ENCODE assay signal across 1 cellular context in the genomic region with DNA sequence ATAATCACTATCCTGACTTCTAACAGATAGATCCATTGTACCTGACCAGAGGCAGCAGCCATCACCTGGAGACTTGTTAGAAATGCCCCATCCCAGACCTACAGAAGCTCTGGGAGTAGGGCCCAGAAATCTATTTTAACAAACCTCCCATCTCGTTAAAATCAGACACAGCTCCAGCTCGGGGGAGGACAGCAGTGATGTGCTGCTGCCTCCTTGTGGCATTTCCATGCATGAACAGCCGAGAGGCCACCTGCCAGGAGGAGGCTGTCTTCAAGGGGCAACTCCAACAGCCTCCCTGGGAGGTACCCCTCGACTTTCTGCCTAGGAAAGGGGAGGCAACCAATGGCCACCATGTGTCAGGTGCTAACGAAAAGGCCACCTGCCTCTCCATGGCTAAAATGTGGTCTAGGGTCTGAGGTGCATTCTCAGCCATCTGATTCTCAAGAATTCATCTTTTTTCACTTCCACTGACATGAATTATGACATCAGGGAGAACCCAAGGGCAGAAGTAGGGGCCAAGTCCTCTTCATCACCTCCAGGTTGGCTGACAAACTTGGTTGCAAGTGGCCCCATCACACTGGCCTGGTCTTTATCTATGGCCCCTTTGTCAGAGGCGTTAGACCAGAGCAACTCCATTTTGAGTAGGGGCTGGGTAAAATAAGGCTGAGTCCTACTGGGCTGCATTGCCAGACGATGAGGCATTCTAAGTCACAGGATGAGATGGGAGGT.
TF ChIP-seq lines count a peak whose summit lies in the region.

No MANE protein-coding gene starts in this region.

TF ChIP-seq in HEK293, 187 proteins besides CTCF, POLR2A, EP300 and RAD21 (continued from another document):
- TF ChIP-seq, protein P1, sequence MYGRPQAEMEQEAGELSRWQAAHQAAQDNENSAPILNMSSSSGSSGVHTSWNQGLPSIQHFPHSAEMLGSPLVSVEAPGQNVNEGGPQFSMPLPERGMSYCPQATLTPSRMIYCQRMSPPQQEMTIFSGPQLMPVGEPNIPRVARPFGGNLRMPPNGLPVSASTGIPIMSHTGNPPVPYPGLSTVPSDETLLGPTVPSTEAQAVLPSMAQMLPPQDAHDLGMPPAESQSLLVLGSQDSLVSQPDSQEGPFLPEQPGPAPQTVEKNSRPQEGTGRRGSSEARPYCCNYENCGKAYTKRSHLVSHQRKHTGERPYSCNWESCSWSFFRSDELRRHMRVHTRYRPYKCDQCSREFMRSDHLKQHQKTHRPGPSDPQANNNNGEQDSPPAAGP (tag by site-specific recombination; IDR thresholded peaks at IDR 0.05), result 0 out of 2 replicates have a peak, but pooled peaks have one; percentile 28
- TF ChIP-seq GLIS2 (tag by site-specific recombination; IDR thresholded peaks at IDR 0.05), result peak; percentile 71
- 0 out of 2 replicates have a peak, but pooled peaks have one; percentile 48 for TF ChIP-seq ZSCAN30 (tag by site-specific recombination; IDR thresholded peaks at IDR 0.05)
